8 cellular contexts compared by ENCODE assay signal in the genomic region with DNA sequence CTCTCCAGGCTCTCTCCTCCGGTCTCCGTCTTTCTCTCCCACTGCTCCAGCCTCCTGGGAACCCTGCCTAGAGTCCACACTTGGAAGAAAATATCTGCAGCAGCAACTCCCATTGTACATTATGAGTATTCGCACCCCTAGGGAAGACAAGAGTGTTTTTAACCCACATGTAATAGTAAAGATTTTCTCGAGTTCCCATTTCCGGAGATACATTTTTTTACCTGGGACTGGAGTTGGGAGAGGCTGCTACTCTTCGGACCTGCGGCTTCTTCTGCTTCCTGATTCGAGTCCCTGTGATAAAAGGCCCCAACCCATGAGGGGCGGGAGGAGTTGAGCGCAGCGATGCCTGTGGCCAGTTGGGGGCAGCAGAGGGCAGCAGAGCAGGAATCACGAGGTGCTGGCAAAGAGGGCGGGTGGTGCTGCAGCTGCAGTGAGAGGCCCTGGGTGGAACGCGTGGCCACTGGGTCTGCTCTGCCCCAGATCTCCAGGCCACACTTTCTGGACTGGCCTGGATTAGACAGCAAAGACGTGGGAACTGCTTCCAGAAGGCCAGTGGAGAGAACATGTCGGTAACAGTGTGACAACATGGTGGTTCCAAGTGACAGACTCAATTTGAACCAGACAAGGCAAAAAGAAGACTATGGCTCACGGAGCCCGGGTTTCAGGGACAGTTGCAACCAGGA.
DNase-seq lines count a peak whose midpoint lies in the region; ATAC-seq and TF ChIP-seq lines count a peak whose summit lies in the region.

No MANE protein-coding gene starts in this region.

- POLR2A ChIA-PET in WTC11 (lab: Charles Lee) = no interaction called here

- no peak overlapping the region for H3K27ac Mint-ChIP-seq in WTC11

- peak; percentile 82 for DNase-seq in CD1c-positive myeloid dendritic cell (ENCODE audit: extremely low spot score)
- DNase-seq in HCEC 1CT = peak; percentile 2
- peak; percentile 76 for DNase-seq in NCI-H2227 treated with DMSO at 0.1 percent for 48 hours (lab: John Stamatoyannopoulos, UW)
- DNase-seq in WTC11 (ENCODE audit: low spot score) = peak; percentile 93
- peak; percentile 62 for DNase-seq in cerebellar cortex (ENCODE audit: low spot score)
- DNase-seq in left colon = peak; percentile 40 to 78
- peak; percentile 71 to 75 for DNase-seq in stimulated activated CD4-positive, alpha-beta T cell treated with anti-CD3 and anti-CD28 coated beads, Interleukin-2, amount 100 ng/mL, for 48 hours

- CTCF ChIA-PET in WTC11 (lab: Charles Lee) = interaction anchor here (0.6 to 1.0 kb wide), 5 partner anchors 24 to 314 kb away, joined by 3 to 4 read pairs (median 3); no protein-coding TSS in a partner anchor

- ATAC-seq in WTC11 (peak; percentile 95), left colon (peak; percentile 94), HG03521 (IDR thresholded peaks at IDR 0.05; ENCODE audit: unreplicated experiment) (no peak)

- H3K4me3 Mint-ChIP-seq in WTC11 = no peak overlapping the region

- peaks cover 17% of the 10 kb centered on the region for H3K4me1 Mint-ChIP-seq in WTC11

- no peaks in the 10 kb centered on the region for H3K9me3 Mint-ChIP-seq in WTC11

- H3K36me3 Mint-ChIP-seq in WTC11 = no peaks in the 10 kb centered on the region

- peaks cover 8% of the 10 kb centered on the region; the same call in 1 of the 2 replicates for H3K27me3 Mint-ChIP-seq in WTC11 (ENCODE audit: low read depth)

- peak; percentile 81 for TF ChIP-seq CTCF in WTC11 (IDR thresholded peaks at IDR 0.05)

- intact Hi-C loops in left colon (cut with DNase I, micrococcal nuclease) = loop anchor here in 1 of 2 donors (5.0 kb wide), 1 partner anchor 729 kb away; no protein-coding TSS in a partner anchor

TF ChIP-seq in WTC11, 78 proteins besides CTCF, POLR2A, EP300 and RAD21:
- TF ChIP-seq PRRX2 (CRISPR knock-in tag; IDR thresholded peaks at IDR 0.05) (no peak), USF1 (CRISPR knock-in tag; IDR thresholded peaks at IDR 0.05) (peak; percentile 71), AR (CRISPR knock-in tag; IDR thresholded peaks at IDR 0.05) (no peak), ETV6 (CRISPR knock-in tag; IDR thresholded peaks at IDR 0.05) (peak; percentile 59; the same call in 1 of the 2 replicates), ZBTB21 (CRISPR knock-in tag; IDR thresholded peaks at IDR 0.05; ENCODE audit: borderline replicate concordance) (no peak), SMAD3 (CRISPR knock-in tag; IDR thresholded peaks at IDR 0.05; ENCODE audit: borderline replicate concordance) (peak; percentile 34; the same call in 1 of the 2 replicates)
- TF ChIP-seq, protein P1, sequence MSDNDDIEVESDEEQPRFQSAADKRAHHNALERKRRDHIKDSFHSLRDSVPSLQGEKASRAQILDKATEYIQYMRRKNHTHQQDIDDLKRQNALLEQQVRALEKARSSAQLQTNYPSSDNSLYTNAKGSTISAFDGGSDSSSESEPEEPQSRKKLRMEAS (CRISPR knock-in tag; IDR thresholded peaks at IDR 0.05) = peak; percentile 77
- TF ChIP-seq, protein P2, sequence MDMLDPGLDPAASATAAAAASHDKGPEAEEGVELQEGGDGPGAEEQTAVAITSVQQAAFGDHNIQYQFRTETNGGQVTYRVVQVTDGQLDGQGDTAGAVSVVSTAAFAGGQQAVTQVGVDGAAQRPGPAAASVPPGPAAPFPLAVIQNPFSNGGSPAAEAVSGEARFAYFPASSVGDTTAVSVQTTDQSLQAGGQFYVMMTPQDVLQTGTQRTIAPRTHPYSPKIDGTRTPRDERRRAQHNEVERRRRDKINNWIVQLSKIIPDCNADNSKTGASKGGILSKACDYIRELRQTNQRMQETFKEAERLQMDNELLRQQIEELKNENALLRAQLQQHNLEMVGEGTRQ (CRISPR knock-in tag; IDR thresholded peaks at IDR 0.05) = peak; percentile 76
TF ChIP-seq in WTC11: peak in this region for 5.

Comparison
In these comparisons a context has a peak if more than half of its experiments do, and no peak if none do; other contexts are left out.
1. DNase-seq: peak in every context shown above with its lines; median percentile 93 in WTC11; 82 in CD1c-positive myeloid dendritic cell; 76 in NCI-H2227 treated with DMSO at 0.1 percent for 48 hours; 73 in stimulated activated CD4-positive, alpha-beta T cell treated with anti-CD3 and anti-CD28 coated beads, Interleukin-2, amount 100 ng/mL, for 48 hours; 62 in cerebellar cortex; 59 in left colon; 2 in HCEC 1CT.